Comparison of ENCODE assay signal across 23 cellular contexts in genomic region chr14:93752980-93753561, GRCh38. TPM values are rescaled to one million over a fixed set of nuclear protein-coding genes. Genes with fewer than 3 reads are reported as not detected.
DNase-seq lines count a peak whose midpoint lies in the region; ATAC-seq and TF ChIP-seq lines count a peak whose summit lies in the region.
"Had no signal": no experiment of that assay in that cellular context is flagged by ENCODE, and none has a peak within 500 bp of the region (broad histone marks: within the 10 kb centered on the region; RNA-seq: fewer than 3 reads in every experiment).

No MANE protein-coding gene starts in this region.

- no peak overlapping the region for H4K8ac ChIP-seq in neuronal stem cell (ENCODE audit: low read depth, low read length)

- no peak overlapping the region for H2AFZ ChIP-seq in SK-N-SH (ENCODE audit: low read depth)
- no peak overlapping the region for H2AFZ ChIP-seq in neuronal stem cell (ENCODE audit: low read length)
- H2AFZ ChIP-seq: parathyroid adenoma, PC-9 had no signal

- H3K4me2 ChIP-seq in SK-N-SH, result no peak overlapping the region
- H3K4me2 ChIP-seq in neuronal stem cell (ENCODE audit: insufficient read depth, low read length, poor library complexity, severe bottlenecking), result no peak overlapping the region
- H3K4me2 ChIP-seq: PC-9 had no signal

- CTCF ChIA-PET in SK-N-SH (lab: Yijun Ruan, JAX), result interaction anchor here (1.1 to 3.1 kb wide), 4 partner anchors 36 to 98 kb away, joined by 3 to 13 read pairs (median 4); partner anchors contain the start of gene PRIMA1

- no peaks in the 10 kb centered on the region for H4K20me1 ChIP-seq in SK-N-SH (ENCODE audit: insufficient read depth)

- 29% methylated on average over 1 of the region's 4 CpGs for WGBS in SK-N-SH (ENCODE audit: low lambda C conversion rate)
- WGBS in neuronal stem cell (ENCODE audit: extremely low coverage in 2 of 2, insufficient read length in 2 of 2, insufficient replicate concordance in 1 of 2), 2 donors, result no CpG with 5 or more reads among the region's 4 CpGs
- WGBS in tibial nerve, 2 donors, result 25 to 32% methylated on average over 2 to 4 of the region's 4 CpGs

- H3F3A ChIP-seq in SK-N-SH (replicated peaks; ENCODE audit: insufficient read depth), result no peaks in the 10 kb centered on the region

- H3K36me3 ChIP-seq in SK-N-SH (replicated peaks in 1 of 2; ENCODE audit: control insufficient read depth in 1 of 2, insufficient read depth in 2 of 2, low read length in 1 of 2) (no peaks in the 10 kb centered on the region), neuronal stem cell (replicated peaks in 1 of 2; ENCODE audit: control insufficient read depth in 2 of 2, insufficient read depth in 2 of 2, low read length in 2 of 2) (no peaks in the 10 kb centered on the region), tibial nerve (no peaks in the 10 kb centered on the region)
- H3K36me3 ChIP-seq: adrenal gland, colonic mucosa, spleen had no signal

- TF ChIP-seq CTCF in SK-N-SH (IDR thresholded peaks at IDR 0.05) (no peak), tibial nerve (IDR thresholded peaks at IDR 0.05) (no peak)

- no peak overlapping the region for H2BK12ac ChIP-seq in neuronal stem cell (ENCODE audit: low read length)

- no peak overlapping the region for H3K4ac ChIP-seq in neuronal stem cell (ENCODE audit: low read length)

- no peaks in the 10 kb centered on the region for H3K9me3 ChIP-seq in SK-N-SH
- peaks cover 0 to 2% of the 10 kb centered on the region in 2 donors for H3K9me3 ChIP-seq in neuronal stem cell (replicated peaks in 1 of 2; ENCODE audit: control insufficient read depth in 2 of 2, insufficient read depth in 1 of 2, low read depth in 1 of 2, low read length in 2 of 2)
- H3K9me3 ChIP-seq in tibial nerve, result no peaks in the 10 kb centered on the region
- H3K9me3 ChIP-seq: adrenal gland, colonic mucosa, spleen had no signal

- no peak overlapping the region for H3K18ac ChIP-seq in neuronal stem cell (ENCODE audit: low read length)

- no peak; the same call in 1 of the 2 replicates for TF ChIP-seq RAD21 in SK-N-SH (IDR thresholded peaks at IDR 0.05; ENCODE audit: low read length)

- H3K9me2 ChIP-seq in SK-N-SH, result no peaks in the 10 kb centered on the region

- intact Hi-C loops in Right ventricle myocardium superior (cut with DNase I) (no loop called here), left colon (cut with DNase I, micrococcal nuclease) (no loop called here)

- peak overlapping the region; percentile 12 for H2AK5ac ChIP-seq in neuronal stem cell (ENCODE audit: low read depth, low read length)

- no peak overlapping the region for H3K4me3 ChIP-seq in SK-N-SH (ENCODE audit: low read depth in 2 of 2, low read length in 1 of 2)
- no peak overlapping the region for H3K4me3 ChIP-seq in neuronal stem cell (ENCODE audit: low read length in 2 of 2)
- H3K4me3 ChIP-seq in tibial nerve, result no peak overlapping the region
- H3K4me3 ChIP-seq: adrenal gland, colonic mucosa, lung, PC-9, spleen had no signal

- peak overlapping the region in 1 of 2 experiments; percentile 99; a peak in 2 of 4 replicates for H3K27ac ChIP-seq in SK-N-SH (ENCODE audit: low read depth in 2 of 2, low read length in 1 of 2)
- no peak overlapping the region for H3K27ac ChIP-seq in neuronal stem cell (replicated peaks; ENCODE audit: low read length)
- peak overlapping the region in 2 of 4 donors; percentile 76 to 92 for H3K27ac ChIP-seq in tibial nerve
- H3K27ac ChIP-seq: adrenal gland, C4-2B, colonic mucosa, parathyroid adenoma, PC-9, spleen had no signal

- POLR2A ChIA-PET in SK-N-SH (lab: Yijun Ruan, JAX), result no interaction called here

- H3K79me1 ChIP-seq in neuronal stem cell (ENCODE audit: low read depth, low read length), result no peaks in the 10 kb centered on the region

- no peak overlapping the region for H4K91ac ChIP-seq in neuronal stem cell (ENCODE audit: low read depth, low read length, poor library complexity)

- no peak for TF ChIP-seq POLR2A in tibial nerve (IDR thresholded peaks at IDR 0.05)

- ATAC-seq in SK-N-SH treated with all-trans-retinoic acid at 6 μM for 48 hours, result no peak
- ATAC-seq in Right ventricle myocardium superior (ENCODE audit: poor library complexity), result peak; percentile 71
- ATAC-seq in left colon, result no peak

- peak overlapping the region; percentile 62 for H2BK5ac ChIP-seq in neuronal stem cell (ENCODE audit: low read length)

- H2BK15ac ChIP-seq in neuronal stem cell (ENCODE audit: low read length), result no peak overlapping the region

- H3K4me1 ChIP-seq in SK-N-SH (ENCODE audit: control insufficient read depth in 1 of 2, insufficient read depth in 2 of 2, low read depth in 1 of 2, low read length in 1 of 2) (peaks cover 0 to 49% of the 10 kb centered on the region in 2 experiments; a peak in 1 of 4 replicates), neuronal stem cell (ENCODE audit: control insufficient read depth in 2 of 2, insufficient read depth in 1 of 2, low read depth in 1 of 2, low read length in 2 of 2) (peaks cover 0 to 12% of the 10 kb centered on the region in 2 donors), tibial nerve (peaks cover 0 to 89% (median 47%) of the 10 kb centered on the region in 4 donors)
- H3K4me1 ChIP-seq: adrenal gland, colonic mucosa, parathyroid adenoma, spleen had no signal

- H3K9ac ChIP-seq in SK-N-SH, result no peak overlapping the region
- H3K9ac ChIP-seq in neuronal stem cell (ENCODE audit: low read depth, low read length, poor library complexity), result no peak overlapping the region
- H3K9ac ChIP-seq: parathyroid adenoma had no signal

- H3K27me3 ChIP-seq in SK-N-SH (ENCODE audit: insufficient read depth) (no peaks in the 10 kb centered on the region), neuronal stem cell (ENCODE audit: control insufficient read depth in 3 of 3, insufficient read depth in 3 of 3, low read depth in 1 of 3, low read length in 3 of 3) (no peaks in the 10 kb centered on the region), tibial nerve (no peaks in the 10 kb centered on the region)
- H3K27me3 ChIP-seq: adrenal gland, colonic mucosa had no signal

- H3K23ac ChIP-seq in neuronal stem cell (ENCODE audit: low read depth, low read length, poor library complexity), result no peak overlapping the region

- no peak overlapping the region for H3K14ac ChIP-seq in neuronal stem cell (ENCODE audit: low read length)

- DNase-seq in SK-N-SH (peak; percentile 42), Right ventricle myocardium superior (peak; percentile 90), neuronal stem cell (ENCODE audit: low spot score) (no peak), tibial nerve (ENCODE audit: low spot score in 2 of 2) (peak in 1 of 2 donors; percentile 28), left colon (no peak), germinal center (ENCODE audit: low spot score) (no peak), COLO668 (lab: John Stamatoyannopoulos, UW; ENCODE audit: unreplicated experiment) (no peak)
- DNase-seq: 8988T; activated CD4-positive, alpha-beta T cell treated with anti-CD3 and anti-CD28 coated beads, Interleukin-2, amount 10 ng/mL, durations not matched to agents 24 days and 14 days; activated gamma-delta T cell; colonic mucosa; DMS153; foreskin fibroblast; NCI-H1105 treated with DMSO at 0.1 percent for 48 hours; NCI-H69; PC-9; spleen had no signal

- no peaks in the 10 kb centered on the region for H3K79me2 ChIP-seq in SK-N-SH (ENCODE audit: insufficient read depth)
- H3K79me2 ChIP-seq: parathyroid adenoma had no signal

- TF ChIP-seq EP300 in SK-N-SH (IDR thresholded peaks at IDR 0.05; ENCODE audit: borderline replicate concordance in 1 of 2, low read depth in 1 of 2, low read length in 1 of 2) (peak in 1 of 2 experiments; percentile 53; a peak in 2 of 4 replicates), tibial nerve (IDR thresholded peaks at IDR 0.05) (peak; percentile 10 to 95)

- peak overlapping the region; percentile 4 for H2BK120ac ChIP-seq in neuronal stem cell (ENCODE audit: low read depth, low read length)

TF ChIP-seq in SK-N-SH, 30 proteins besides CTCF, POLR2A, EP300 and RAD21:
- TF ChIP-seq CHD2 (IDR thresholded peaks at IDR 0.05; ENCODE audit: low read length, partially characterized antibody), result peak; percentile 77
- TF ChIP-seq GABPA (IDR thresholded peaks at IDR 0.05; ENCODE audit: low read depth), result no peak

TF ChIP-seq in SK-N-SH treated with all-trans-retinoic acid at 6 μM for 48 hours, 23 proteins besides CTCF, POLR2A, EP300 and RAD21:
- TF ChIP-seq ISL1 (CRISPR knock-in tag; IDR thresholded peaks at IDR 0.05) (no peak), CSDC2 (CRISPR knock-in tag; IDR thresholded peaks at IDR 0.05) (no peak), RARB (CRISPR knock-in tag; IDR thresholded peaks at IDR 0.05) (no peak), ZC3H10 (CRISPR knock-in tag; IDR thresholded peaks at IDR 0.05) (no peak)

RNA-seq across cellular contexts. Expression of gene PRIMA1, which starts 35.2 kb away (rescaled TPM):
- 0.18 and 0.24 TPM in 2 replicates for polyA plus RNA-seq in SK-N-SH (2012; rRNA removed)
- 0.23 and 0.49 TPM in 2 replicates for polyA plus RNA-seq in SK-N-SH (2012; cell fraction: cytosol; rRNA removed)
- 0.15 and 0.56 TPM in 2 replicates for polyA plus RNA-seq in SK-N-SH (2012; cell fraction: nucleus; rRNA removed)
- total RNA-seq in Right ventricle myocardium superior (8.4 TPM), tibial nerve (10 to 100 TPM; 21.1 to 46.8 (median 35.3) TPM), left colon (1 to 10 TPM; 1.8 to 5.3 TPM)
- 4.4 TPM for polyA plus RNA-seq in neuronal stem cell (2013, experiment 1 of 2)
- polyA plus RNA-seq in neuronal stem cell (2013, experiment 2 of 2), result 4.2 TPM
- total RNA-seq: activated CD4-positive, alpha-beta T cell treated with anti-CD3 and anti-CD28 coated beads, Interleukin-2, amount 10 ng/mL, durations not matched to agents 24 days and 14 days; endothelial cell of umbilical vein; PC-9 had no signal
- polyA plus RNA-seq: endothelial cell of umbilical vein had no signal

Comparison
In these comparisons a context has a peak if more than half of its experiments do, and no peak if none do; other contexts are left out.
1. DNase-seq: peak in SK-N-SH (single experiment) and Right ventricle myocardium superior (single experiment); none in neuronal stem cell (single experiment), left colon (0 of 2), germinal center (single experiment) and COLO668 (single experiment).